1 cellular context compared by ENCODE assay signal in the genomic region with DNA sequence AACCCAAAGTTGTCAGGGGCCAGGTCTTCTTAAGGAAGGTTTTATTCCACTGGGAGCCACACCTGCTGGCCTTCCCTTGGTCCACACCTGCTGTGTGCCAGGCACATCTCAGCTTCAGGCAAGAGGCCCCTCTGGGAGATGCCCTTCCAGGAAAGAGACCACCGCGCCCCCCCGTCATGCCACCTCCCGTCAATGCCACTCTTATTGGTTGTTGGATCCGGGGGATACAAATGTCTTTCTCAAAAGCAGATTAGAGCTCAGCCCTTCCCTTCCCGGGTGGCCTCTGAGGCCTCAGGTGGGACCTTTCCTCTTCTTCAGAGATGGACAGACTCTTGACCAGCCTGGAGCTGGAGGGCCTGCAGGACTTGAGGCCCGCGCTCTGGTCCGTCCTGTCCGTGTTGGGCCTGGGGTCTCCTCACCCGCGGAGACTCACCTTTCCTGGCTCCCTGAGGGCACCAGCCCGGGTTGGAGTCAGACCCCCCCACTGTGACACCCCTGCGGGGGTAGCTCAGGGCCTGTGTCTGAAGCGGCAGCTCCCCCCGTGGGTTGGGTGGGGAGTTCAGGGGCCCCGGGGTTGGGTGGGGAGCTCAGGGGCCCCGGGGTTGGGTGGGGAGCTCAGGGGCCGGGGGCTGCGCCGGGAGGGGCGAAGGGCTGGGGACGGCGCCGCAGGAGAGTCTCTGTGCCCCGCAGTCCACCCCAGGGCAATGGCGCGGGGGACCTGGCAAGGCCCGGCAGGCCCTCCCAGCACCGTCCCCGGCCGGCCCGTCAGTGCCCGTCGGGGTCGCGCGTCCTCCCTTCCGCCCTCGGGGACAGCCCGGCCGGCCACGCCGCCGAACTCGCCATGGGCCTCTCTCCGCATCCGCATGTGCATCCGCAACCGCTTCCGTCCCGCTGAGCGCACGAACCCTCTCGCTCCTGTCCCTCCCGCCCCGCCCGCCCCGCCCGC.
TF ChIP-seq lines count a peak whose summit lies in the region.

No MANE protein-coding gene starts in this region.

TF ChIP-seq in GM23338, 12 proteins besides CTCF, POLR2A, EP300 and RAD21 (continued from another document):
- TF ChIP-seq, protein P1, sequence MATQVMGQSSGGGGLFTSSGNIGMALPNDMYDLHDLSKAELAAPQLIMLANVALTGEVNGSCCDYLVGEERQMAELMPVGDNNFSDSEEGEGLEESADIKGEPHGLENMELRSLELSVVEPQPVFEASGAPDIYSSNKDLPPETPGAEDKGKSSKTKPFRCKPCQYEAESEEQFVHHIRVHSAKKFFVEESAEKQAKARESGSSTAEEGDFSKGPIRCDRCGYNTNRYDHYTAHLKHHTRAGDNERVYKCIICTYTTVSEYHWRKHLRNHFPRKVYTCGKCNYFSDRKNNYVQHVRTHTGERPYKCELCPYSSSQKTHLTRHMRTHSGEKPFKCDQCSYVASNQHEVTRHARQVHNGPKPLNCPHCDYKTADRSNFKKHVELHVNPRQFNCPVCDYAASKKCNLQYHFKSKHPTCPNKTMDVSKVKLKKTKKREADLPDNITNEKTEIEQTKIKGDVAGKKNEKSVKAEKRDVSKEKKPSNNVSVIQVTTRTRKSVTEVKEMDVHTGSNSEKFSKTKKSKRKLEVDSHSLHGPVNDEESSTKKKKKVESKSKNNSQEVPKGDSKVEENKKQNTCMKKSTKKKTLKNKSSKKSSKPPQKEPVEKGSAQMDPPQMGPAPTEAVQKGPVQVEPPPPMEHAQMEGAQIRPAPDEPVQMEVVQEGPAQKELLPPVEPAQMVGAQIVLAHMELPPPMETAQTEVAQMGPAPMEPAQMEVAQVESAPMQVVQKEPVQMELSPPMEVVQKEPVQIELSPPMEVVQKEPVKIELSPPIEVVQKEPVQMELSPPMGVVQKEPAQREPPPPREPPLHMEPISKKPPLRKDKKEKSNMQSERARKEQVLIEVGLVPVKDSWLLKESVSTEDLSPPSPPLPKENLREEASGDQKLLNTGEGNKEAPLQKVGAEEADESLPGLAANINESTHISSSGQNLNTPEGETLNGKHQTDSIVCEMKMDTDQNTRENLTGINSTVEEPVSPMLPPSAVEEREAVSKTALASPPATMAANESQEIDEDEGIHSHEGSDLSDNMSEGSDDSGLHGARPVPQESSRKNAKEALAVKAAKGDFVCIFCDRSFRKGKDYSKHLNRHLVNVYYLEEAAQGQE (IDR thresholded peaks at IDR 0.05; ENCODE audit: unreplicated experiment) = no peak
- no peak for TF ChIP-seq EZH2 (IDR thresholded peaks at IDR 0.05; ENCODE audit: low read depth, unreplicated experiment)
- no peak for TF ChIP-seq ZNF331 (CRISPR knock-in tag; IDR thresholded peaks at IDR 0.05; ENCODE audit: low read depth)
- TF ChIP-seq NANOG (IDR thresholded peaks at IDR 0.05; ENCODE audit: borderline replicate concordance) = no peak
- TF ChIP-seq, protein P2, sequence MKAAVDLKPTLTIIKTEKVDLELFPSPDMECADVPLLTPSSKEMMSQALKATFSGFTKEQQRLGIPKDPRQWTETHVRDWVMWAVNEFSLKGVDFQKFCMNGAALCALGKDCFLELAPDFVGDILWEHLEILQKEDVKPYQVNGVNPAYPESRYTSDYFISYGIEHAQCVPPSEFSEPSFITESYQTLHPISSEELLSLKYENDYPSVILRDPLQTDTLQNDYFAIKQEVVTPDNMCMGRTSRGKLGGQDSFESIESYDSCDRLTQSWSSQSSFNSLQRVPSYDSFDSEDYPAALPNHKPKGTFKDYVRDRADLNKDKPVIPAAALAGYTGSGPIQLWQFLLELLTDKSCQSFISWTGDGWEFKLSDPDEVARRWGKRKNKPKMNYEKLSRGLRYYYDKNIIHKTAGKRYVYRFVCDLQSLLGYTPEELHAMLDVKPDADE (IDR thresholded peaks at IDR 0.05) = no peak
- no peak for TF ChIP-seq STAT1 (IDR thresholded peaks at IDR 0.05; ENCODE audit: unreplicated experiment)
- TF ChIP-seq POLR2AphosphoS5 (IDR thresholded peaks at IDR 0.05; ENCODE audit: low read depth) = no peak
- no peak for TF ChIP-seq JUNB (IDR thresholded peaks at IDR 0.05; ENCODE audit: unreplicated experiment)
- no peak for TF ChIP-seq ZNF114 (CRISPR knock-in tag; IDR thresholded peaks at IDR 0.05)
- TF ChIP-seq EZH2phosphoT487 (IDR thresholded peaks at IDR 0.05; ENCODE audit: unreplicated experiment) = no peak
